ENCODE assay signal across 8 cellular contexts in genomic region chr12:76020281-76020680, GRCh38. TPM values are rescaled to one million over a fixed set of nuclear protein-coding genes. Genes with fewer than 3 reads are reported as not detected.
DNase-seq lines count a peak whose midpoint lies in the region; ATAC-seq and TF ChIP-seq lines count a peak whose summit lies in the region.

No MANE protein-coding gene starts in this region.

- H3K9me3 ChIP-seq in HUES6 (ENCODE audit: control insufficient read depth, insufficient read depth, low read depth, low read length) (no peaks in the 10 kb centered on the region), prostate gland (no peaks in the 10 kb centered on the region)

- no peaks in the 10 kb centered on the region for H3K9me3 Mint-ChIP-seq in dendritic cell treated with granulocyte-macrophage colony-stimulating factor and Interleukin-4, amounts not matched to agents 40 ng/mL and 50 ng/mL, for 4 days

- H3K4me1 Mint-ChIP-seq in dendritic cell treated with granulocyte-macrophage colony-stimulating factor and Interleukin-4, amounts not matched to agents 40 ng/mL and 50 ng/mL, for 4 days (ENCODE audit: low read depth): peaks cover 29% of the 10 kb centered on the region

- H3K36me3 ChIP-seq in HUES6 (ENCODE audit: control insufficient read depth, insufficient read depth, low read length) (no peaks in the 10 kb centered on the region), prostate gland (no peaks in the 10 kb centered on the region)

- WGBS in prostate gland: 50% methylated on average over 5 of the region's 5 CpGs

- peak overlapping the region; percentile 52 for H3K9ac ChIP-seq in HUES6 (ENCODE audit: low read length)

- no peaks in the 10 kb centered on the region for H3K27me3 ChIP-seq in HUES6 (ENCODE audit: control insufficient read depth, insufficient read depth, low read length)
- H3K27me3 ChIP-seq in prostate gland (replicated peaks; ENCODE audit: insufficient read depth): no peaks in the 10 kb centered on the region

- TF ChIP-seq POLR2A in prostate gland (IDR thresholded peaks at IDR 0.05): no peak

- ATAC-seq in GM19452 (IDR thresholded peaks at IDR 0.05; ENCODE audit: unreplicated experiment): peak; percentile 67

- H3K27me3 Mint-ChIP-seq in dendritic cell treated with granulocyte-macrophage colony-stimulating factor and Interleukin-4, amounts not matched to agents 40 ng/mL and 50 ng/mL, for 4 days: peaks cover 7% of the 10 kb centered on the region

- peak; percentile 42 for DNase-seq in activated CD4-positive, alpha-beta T cell treated with anti-CD3 and anti-CD28 coated beads for 1 hour
- DNase-seq in prostate gland (ENCODE audit: low spot score) (peak; percentile 14), HPDE6-E6E7 (ENCODE audit: extremely low spot score) (no peak), NCI-H526 treated with DMSO at 0.1 percent for 48 hours (lab: John Stamatoyannopoulos, UW) (no peak), NCI-H2171 (lab: John Stamatoyannopoulos, UW) (no peak)

- intact Hi-C loops in dendritic cell treated with granulocyte-macrophage colony-stimulating factor and Interleukin-4, amounts not matched to agents 40 ng/mL and 50 ng/mL, for 4 days (cut with micrococcal nuclease): no loop called here
- intact Hi-C loops in prostate gland (cut with DNase I): no loop called here

- H3K27ac Mint-ChIP-seq in dendritic cell treated with granulocyte-macrophage colony-stimulating factor and Interleukin-4, amounts not matched to agents 40 ng/mL and 50 ng/mL, for 4 days: peak overlapping the region; percentile 9

- H3K27ac ChIP-seq in HUES6 (ENCODE audit: low read depth, low read length): peak overlapping the region; percentile 69
- H3K27ac ChIP-seq in prostate gland: peak overlapping the region in 1 of 2 donors; percentile 35

- no peak overlapping the region for H3K4me3 ChIP-seq in HUES6 (ENCODE audit: low read depth, low read length)
- no peak overlapping the region for H3K4me3 ChIP-seq in prostate gland

- no peak for TF ChIP-seq CTCF in prostate gland (IDR thresholded peaks at IDR 0.05)

- no peak overlapping the region for H3K4me3 Mint-ChIP-seq in dendritic cell treated with granulocyte-macrophage colony-stimulating factor and Interleukin-4, amounts not matched to agents 40 ng/mL and 50 ng/mL, for 4 days

- H3K4me1 ChIP-seq in HUES6 (ENCODE audit: control insufficient read depth, insufficient read depth, low read length) (peaks cover 38% of the 10 kb centered on the region), prostate gland (replicated peaks) (no peaks in the 10 kb centered on the region)

- no peaks in the 10 kb centered on the region for H3K36me3 Mint-ChIP-seq in dendritic cell treated with granulocyte-macrophage colony-stimulating factor and Interleukin-4, amounts not matched to agents 40 ng/mL and 50 ng/mL, for 4 days (ENCODE audit: low read depth)

RNA-seq across cellular contexts. Expression of gene PHLDA1, which starts 11.3 kb away (rescaled TPM):
- 10 to 100 TPM in 1 of 2 donors, 1 to 10 TPM in 1; 8.8 to 11.8 TPM for total RNA-seq in prostate gland

Comparison
In these comparisons a context has a peak if more than half of its experiments do, and no peak if none do; other contexts are left out.
1. DNase-seq: peak in activated CD4-positive, alpha-beta T cell treated with anti-CD3 and anti-CD28 coated beads for 1 hour (single experiment) and prostate gland (single experiment); none in HPDE6-E6E7 (single experiment), NCI-H526 treated with DMSO at 0.1 percent for 48 hours (single experiment) and NCI-H2171 (single experiment).